Comparison of ENCODE assay signal across 23 cellular contexts in genomic region chr16:78269251-78269650, GRCh38.
DNase-seq lines count a peak whose midpoint lies in the region; FAIRE-seq and TF ChIP-seq lines count a peak whose summit lies in the region.
"Had no signal": no experiment of that assay in that cellular context is flagged by ENCODE, and none has a peak within 500 bp of the region (broad histone marks: within the 10 kb centered on the region; RNA-seq: fewer than 3 reads in every experiment).

No MANE protein-coding gene starts in this region.

- intact Hi-C loops in posterior vena cava (cut with DNase I) = no loop called here

- no peak for FAIRE-seq in frontal cortex (lab: Jason Lieb, UNC)
- FAIRE-seq: A549, D721Med, GM12878, GM19239 had no signal

- H3K27me3 Mint-ChIP-seq in glutamatergic neuron (ENCODE audit: unreplicated experiment) = peaks cover 1% of the 10 kb centered on the region
- H3K27me3 Mint-ChIP-seq: CD4-positive, alpha-beta T cell; CD8-positive, alpha-beta memory T cell had no signal

- H3K27ac Mint-ChIP-seq in glutamatergic neuron (ENCODE audit: unreplicated experiment) = peak overlapping the region; percentile 12
- H3K27ac Mint-ChIP-seq: CD14-positive monocyte; CD4-positive, alpha-beta T cell; CD8-positive, alpha-beta memory T cell; H9 had no signal

- no peaks in the 10 kb centered on the region for H3K36me3 Mint-ChIP-seq in glutamatergic neuron (ENCODE audit: unreplicated experiment)
- H3K36me3 Mint-ChIP-seq: CD14-positive monocyte had no signal

- TF ChIP-seq CTCF in glutamatergic neuron (IDR thresholded peaks at IDR 0.05; ENCODE audit: partially characterized antibody, unreplicated experiment) = no peak

- H3K9me3 Mint-ChIP-seq in glutamatergic neuron (ENCODE audit: unreplicated experiment) = peaks cover 5% of the 10 kb centered on the region
- H3K9me3 Mint-ChIP-seq: CD4-positive, alpha-beta T cell had no signal

- DNase-seq in G401 (ENCODE audit: low spot score) = peak; percentile 53
- peak; percentile 39 for DNase-seq in cerebellum (ENCODE audit: low spot score)
- DNase-seq in glutamatergic neuron = peak; percentile 30
- peak; percentile 44 for DNase-seq in retina
- DNase-seq in EL = no peak
- no peak for DNase-seq in posterior vena cava (ENCODE audit: low spot score)
- no peak for DNase-seq in frontal cortex (ENCODE audit: low spot score in 2 of 2)
- DNase-seq: 8988T; ACHN; AML-193; BE2C; CD4-positive, alpha-beta T cell; CD8-positive, alpha-beta memory T cell; DMS 273 treated with DMSO at 0.1 percent for 48 hours; DMS79 treated with DMSO at 0.1 percent for 48 hours; GDM1; GM23248; H9 had no signal

- H3K4me1 Mint-ChIP-seq in glutamatergic neuron (ENCODE audit: low read depth, unreplicated experiment) = peaks cover 7% of the 10 kb centered on the region
- H3K4me1 Mint-ChIP-seq: CD14-positive monocyte; CD8-positive, alpha-beta memory T cell had no signal

- in situ Hi-C loops in G401 (cut with HindIII; ENCODE audit: low sequenced_read_pairs) = no loop called here

- H3K4me3 Mint-ChIP-seq in glutamatergic neuron (ENCODE audit: unreplicated experiment) = no peak overlapping the region
- H3K4me3 Mint-ChIP-seq: CD14-positive monocyte; CD4-positive, alpha-beta T cell; CD8-positive, alpha-beta memory T cell; H9 had no signal

Comparison
In these comparisons a context has a peak if more than half of its experiments do, and no peak if none do; other contexts are left out.
1. DNase-seq: peak in G401 (single experiment), cerebellum (single experiment), glutamatergic neuron (single experiment) and retina (single experiment); none in EL (single experiment), posterior vena cava (single experiment) and frontal cortex (0 of 2).